15 cellular contexts compared by ENCODE assay signal in the genomic region with DNA sequence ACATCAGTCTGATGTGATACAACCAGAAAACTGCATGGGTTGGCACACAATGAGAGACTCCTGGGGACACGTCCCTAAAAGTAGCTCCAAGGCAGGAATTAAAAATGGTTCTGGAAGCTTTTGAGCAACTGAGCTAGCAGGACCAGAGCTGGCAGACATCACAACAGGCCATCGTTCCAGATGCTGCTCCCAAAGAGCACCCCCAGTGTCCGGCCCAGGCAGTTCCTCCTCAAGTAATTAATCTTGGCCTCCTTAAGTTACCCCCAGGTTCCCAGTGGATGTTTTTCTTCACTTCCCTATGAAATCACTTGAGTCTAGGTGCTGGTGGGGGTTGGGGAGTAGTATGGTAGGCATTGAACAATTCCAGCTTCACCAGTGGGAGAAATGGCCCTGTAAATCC.
DNase-seq lines count a peak whose midpoint lies in the region; ATAC-seq and TF ChIP-seq lines count a peak whose summit lies in the region.
"Had no signal": no experiment of that assay in that cellular context is flagged by ENCODE, and none has a peak within 500 bp of the region (broad histone marks: within the 10 kb centered on the region; RNA-seq: fewer than 3 reads in every experiment).

No MANE protein-coding gene starts in this region.

- TF ChIP-seq EP300 in SK-N-SH (IDR thresholded peaks at IDR 0.05; ENCODE audit: borderline replicate concordance in 1 of 2, low read depth in 1 of 2, low read length in 1 of 2), result no peak

- POLR2A ChIA-PET in MCF 10A (lab: Yijun Ruan, JAX) (interaction anchor here (0.9 to 1.6 kb wide), 3 partner anchors 90 to 717 kb away, joined by 3 to 5 read pairs (median 4); no protein-coding TSS in a partner anchor), SK-N-SH (lab: Yijun Ruan, JAX) (no interaction called here)

- CTCF ChIA-PET in mammary epithelial cell (lab: Charles Lee; ENCODE audit: low non-redundant PET) (interaction anchor here (0.6 to 0.7 kb wide), 2 partner anchors 87 to 194 kb away, joined by 7 to 8 read pairs; no protein-coding TSS in a partner anchor), MCF 10A (lab: Yijun Ruan, JAX) (interaction anchor here (0.5 to 4.1 kb wide), 40 partner anchors 9 to 792 kb away, joined by 3 to 21 read pairs (median 5); no protein-coding TSS in a partner anchor), SK-N-SH (lab: Yijun Ruan, JAX) (interaction anchor here (0.6 to 1.9 kb wide), 7 partner anchors 59 to 716 kb away, joined by 3 to 10 read pairs (median 4); no protein-coding TSS in a partner anchor)

- H3K36me3 ChIP-seq in mammary epithelial cell (ENCODE audit: insufficient read depth, low read length), result no peaks in the 10 kb centered on the region
- no peaks in the 10 kb centered on the region for H3K36me3 ChIP-seq in RWPE2 (ENCODE audit: low read depth)
- no peaks in the 10 kb centered on the region for H3K36me3 ChIP-seq in SK-N-SH (replicated peaks in 1 of 2; ENCODE audit: control insufficient read depth in 1 of 2, insufficient read depth in 2 of 2, low read length in 1 of 2)
- H3K36me3 ChIP-seq: BLaER1 treated with 17β-estradiol and CSF1 and Interleukin-3, amounts not matched to agents 10 nM and 100 nM; SJCRH30 had no signal

- H3K9me2 ChIP-seq in SK-N-SH, result no peaks in the 10 kb centered on the region

- H3K79me2 ChIP-seq in mammary epithelial cell (ENCODE audit: insufficient read depth, low read length) (no peaks in the 10 kb centered on the region), SK-N-SH (ENCODE audit: insufficient read depth) (no peaks in the 10 kb centered on the region)

- dilution Hi-C loops in mammary epithelial cell (cut with HindIII; ENCODE audit: low sequenced_read_pairs), result no loop called here

- no peaks in the 10 kb centered on the region for H3F3A ChIP-seq in SK-N-SH (replicated peaks; ENCODE audit: insufficient read depth)

- no peak overlapping the region for H3K4me3 Mint-ChIP-seq in MCF 10A (ENCODE audit: unreplicated experiment)

- TF ChIP-seq RAD21 in SK-N-SH (IDR thresholded peaks at IDR 0.05; ENCODE audit: low read length), result no peak

- TF ChIP-seq POLR2A in erythroblast (IDR thresholded peaks at IDR 0.05; ENCODE audit: low read length), result no peak

- intact Hi-C loops in mammary epithelial cell (cut with micrococcal nuclease), result loop anchor here (1.0 to 10.0 kb wide), 8 partner anchors 73 to 717 kb away; no protein-coding TSS in a partner anchor
- intact Hi-C loops in MCF 10A (cut with micrococcal nuclease), result loop anchor here (1.0 to 5.0 kb wide), 5 partner anchors 89 to 717 kb away; no protein-coding TSS in a partner anchor

- no peaks in the 10 kb centered on the region for H4K20me1 ChIP-seq in mammary epithelial cell (ENCODE audit: insufficient read depth, low read length)
- no peaks in the 10 kb centered on the region for H4K20me1 ChIP-seq in SK-N-SH (ENCODE audit: insufficient read depth)
- H4K20me1 ChIP-seq: BLaER1 treated with 17β-estradiol and CSF1 and Interleukin-3, amounts not matched to agents 10 nM and 100 nM had no signal

- H3K27me3 ChIP-seq in mammary epithelial cell (ENCODE audit: insufficient read depth, low read length), result no peaks in the 10 kb centered on the region
- H3K27me3 ChIP-seq in RWPE2 (ENCODE audit: insufficient read depth, poor library complexity, severe bottlenecking), result no peaks in the 10 kb centered on the region
- H3K27me3 ChIP-seq in SK-N-SH (ENCODE audit: insufficient read depth), result no peaks in the 10 kb centered on the region
- H3K27me3 ChIP-seq: BLaER1 treated with 17β-estradiol and CSF1 and Interleukin-3, amounts not matched to agents 10 nM and 100 nM; SJCRH30 had no signal

- H2AFZ ChIP-seq in mammary epithelial cell (ENCODE audit: low read depth, low read length) (peak overlapping the region; percentile 64), SK-N-SH (ENCODE audit: low read depth) (no peak overlapping the region)

- DNase-seq in mammary epithelial cell (no peak), MCF 10A (ENCODE audit: unreplicated experiment) (no peak), RWPE2 (ENCODE audit: low spot score) (no peak), fibroblast of the aortic adventitia (ENCODE audit: low read depth) (no peak), SK-N-SH (no peak), erythroblast (lab: John Stamatoyannopoulos, UW) (no peak)
- DNase-seq: 8988T, DMS153, NCI-H187, NCI-H2171 treated with DMSO at 0.1 percent for 48 hours had no signal

- H3K9ac ChIP-seq in mammary epithelial cell (ENCODE audit: insufficient read depth, low read length) (no peak overlapping the region), SK-N-SH (no peak overlapping the region)
- H3K9ac ChIP-seq: BLaER1 treated with 17β-estradiol and CSF1 and Interleukin-3, amounts not matched to agents 10 nM and 100 nM had no signal

- 67% methylated on average over 3 of the region's 3 CpGs for WGBS in mammary epithelial cell (ENCODE audit: low coverage, missing lambda C conversion rate)
- 30% methylated on average over 2 of the region's 3 CpGs for WGBS in SK-N-SH (ENCODE audit: low lambda C conversion rate)

- ATAC-seq in RWPE2 (ENCODE audit: low read depth) (no peak), HG03571 (IDR thresholded peaks at IDR 0.05; ENCODE audit: unreplicated experiment) (no peak), GM18498 (IDR thresholded peaks at IDR 0.05; ENCODE audit: unreplicated experiment) (no peak)
- ATAC-seq: K562 had no signal

- H3K9me3 Mint-ChIP-seq in MCF 10A (ENCODE audit: unreplicated experiment), result no peaks in the 10 kb centered on the region

- H3K9me3 ChIP-seq in mammary epithelial cell (replicated peaks; ENCODE audit: insufficient read depth, low read length) (peaks cover 5% of the 10 kb centered on the region), RWPE2 (ENCODE audit: severe bottlenecking) (no peaks in the 10 kb centered on the region), SK-N-SH (no peaks in the 10 kb centered on the region)
- H3K9me3 ChIP-seq: BLaER1 treated with 17β-estradiol and CSF1 and Interleukin-3, amounts not matched to agents 10 nM and 100 nM; SJCRH30 had no signal

- peaks cover 25% of the 10 kb centered on the region for H3K4me1 ChIP-seq in mammary epithelial cell (ENCODE audit: insufficient read depth, low read length)
- H3K4me1 ChIP-seq in RWPE2 (ENCODE audit: insufficient read depth, poor library complexity, severe bottlenecking), result peaks cover 15% of the 10 kb centered on the region
- no peaks in the 10 kb centered on the region for H3K4me1 ChIP-seq in SK-N-SH (ENCODE audit: control insufficient read depth in 1 of 2, insufficient read depth in 2 of 2, low read depth in 1 of 2, low read length in 1 of 2)
- H3K4me1 ChIP-seq: BLaER1 treated with 17β-estradiol and CSF1 and Interleukin-3, amounts not matched to agents 10 nM and 100 nM; SJCRH30 had no signal

- H3K36me3 Mint-ChIP-seq in MCF 10A (ENCODE audit: insufficient read depth, unreplicated experiment), result no peaks in the 10 kb centered on the region

- BruUV-seq in mammary epithelial cell (replicated peaks; lab: Mats Ljungman, UMichigan), result no TSS peak
- no TSS peak for BruUV-seq in MCF 10A (replicated peaks; lab: Mats Ljungman, UMichigan)

- H3K4me1 Mint-ChIP-seq in MCF 10A (ENCODE audit: insufficient read depth, unreplicated experiment), result peaks cover 5% of the 10 kb centered on the region

- H3K4me3 ChIP-seq in mammary epithelial cell (replicated peaks in 1 of 3; ENCODE audit: insufficient read depth in 1 of 3, low read depth in 2 of 3, low read length in 3 of 3), result no peak overlapping the region
- H3K4me3 ChIP-seq in RWPE2 (ENCODE audit: severe bottlenecking), result no peak overlapping the region
- H3K4me3 ChIP-seq in fibroblast of the aortic adventitia (ENCODE audit: low read depth, low read length), result no peak overlapping the region
- H3K4me3 ChIP-seq in SK-N-SH (ENCODE audit: low read depth in 2 of 2, low read length in 1 of 2), result no peak overlapping the region
- H3K4me3 ChIP-seq: BLaER1 treated with 17β-estradiol and CSF1 and Interleukin-3, amounts not matched to agents 10 nM and 100 nM; K562; SJCRH30 had no signal

- in situ Hi-C loops in mammary epithelial cell (cut with MboI; ENCODE audit: low sequenced_read_pairs in 2 of 2), result no loop called here

- no peaks in the 10 kb centered on the region for H3K27me3 Mint-ChIP-seq in MCF 10A (ENCODE audit: insufficient read depth, unreplicated experiment)

- H3K27ac ChIP-seq in mammary epithelial cell (ENCODE audit: insufficient read depth, low read depth, low read length), result peak overlapping the region; percentile 60
- peak overlapping the region; percentile 32 for H3K27ac ChIP-seq in RWPE2 (ENCODE audit: poor library complexity, severe bottlenecking)
- H3K27ac ChIP-seq in SK-N-SH (ENCODE audit: low read depth in 2 of 2, low read length in 1 of 2), result no peak overlapping the region
- H3K27ac ChIP-seq: BLaER1 treated with 17β-estradiol and CSF1 and Interleukin-3, amounts not matched to agents 10 nM and 100 nM; SJCRH30 had no signal

- H3K4me2 ChIP-seq in mammary epithelial cell (ENCODE audit: insufficient read depth, low read depth, low read length), result peak overlapping the region; percentile 42
- H3K4me2 ChIP-seq in SK-N-SH, result no peak overlapping the region
- H3K4me2 ChIP-seq: BLaER1 treated with 17β-estradiol and CSF1 and Interleukin-3, amounts not matched to agents 10 nM and 100 nM had no signal

- peak in 1 of 2 donors; percentile 7 for TF ChIP-seq CTCF in mammary epithelial cell (conservative IDR thresholded peaks at IDR 0.05 in 1 of 2, IDR thresholded peaks at IDR 0.05 in 1 of 2; ENCODE audit: extremely low read depth in 1 of 2, insufficient read depth in 1 of 2, low read depth in 1 of 2, low read length in 2 of 2)
- TF ChIP-seq CTCF in MCF 10A (IDR thresholded peaks at IDR 0.05; ENCODE audit: unreplicated experiment), result no peak
- no peak for TF ChIP-seq CTCF in RWPE2 (IDR thresholded peaks at IDR 0.05; ENCODE audit: poor library complexity, severe bottlenecking)
- peak; percentile 4 for TF ChIP-seq CTCF in fibroblast of the aortic adventitia (IDR thresholded peaks at IDR 0.05; ENCODE audit: insufficient read depth, low read length)
- TF ChIP-seq CTCF in SK-N-SH (IDR thresholded peaks at IDR 0.05), result no peak

- no peak overlapping the region for H3K27ac Mint-ChIP-seq in MCF 10A (ENCODE audit: low read depth, unreplicated experiment)

TF ChIP-seq in SK-N-SH, 30 proteins besides CTCF, POLR2A, EP300 and RAD21 (continues in another document):
- no peak for TF ChIP-seq SMC3 (IDR thresholded peaks at IDR 0.05; ENCODE audit: low read depth, low read length)
- TF ChIP-seq, protein P1, sequence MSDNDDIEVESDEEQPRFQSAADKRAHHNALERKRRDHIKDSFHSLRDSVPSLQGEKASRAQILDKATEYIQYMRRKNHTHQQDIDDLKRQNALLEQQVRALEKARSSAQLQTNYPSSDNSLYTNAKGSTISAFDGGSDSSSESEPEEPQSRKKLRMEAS (IDR thresholded peaks at IDR 0.05; ENCODE audit: low read depth), result no peak
- TF ChIP-seq TAF1 (IDR thresholded peaks at IDR 0.05; ENCODE audit: borderline replicate concordance, low read depth, low read length), result no peak
- no peak for TF ChIP-seq TCF12 (IDR thresholded peaks at IDR 0.05)
- TF ChIP-seq RXRA (IDR thresholded peaks at IDR 0.05; ENCODE audit: borderline replicate concordance, low read depth), result no peak

Comparison
In these comparisons a context has a peak if more than half of its experiments do, and no peak if none do; other contexts are left out.
1. H3K27ac ChIP-seq: peak in mammary epithelial cell (single experiment) and RWPE2 (single experiment); none in SK-N-SH (0 of 2).